Comparison of ENCODE assay signal across 8 cellular contexts in genomic region chr17:39634384-39634871, GRCh38. TPM values are rescaled to one million over a fixed set of nuclear protein-coding genes. Genes with fewer than 3 reads are reported as not detected.
DNase-seq lines count a peak whose midpoint lies in the region; ATAC-seq, FAIRE-seq and TF ChIP-seq lines count a peak whose summit lies in the region.

No MANE protein-coding gene starts in this region.

- CTCF ChIA-PET in HEK293 (lab: Yijun Ruan, JAX): interaction anchor here (0.6 to 14.6 kb wide), 28 partner anchors 8 to 1429 kb away, joined by 3 to 311 read pairs (median 4); partner anchors contain the start of genes MIEN1 and PNMT
- CTCF ChIA-PET in endothelial cell of umbilical vein (lab: Charles Lee): interaction anchor here (0.7 to 6.4 kb wide), 16 partner anchors 10 to 124 kb away, joined by 3 to 141 read pairs (median 5); partner anchors contain the start of genes ERBB2 and MIEN1
- CTCF ChIA-PET in activated naive CD4-positive, alpha-beta T cell treated with anti-CD3 and anti-CD28 coated beads for 36 hours (lab: Charles Lee): interaction anchor here (0.6 to 11.7 kb wide), 15 partner anchors 9 to 273 kb away, joined by 3 to 213 read pairs (median 5); partner anchors contain the start of genes MIEN1 and PNMT

- intact Hi-C loops in endothelial cell of umbilical vein (cut with micrococcal nuclease): no loop called here
- intact Hi-C loops in activated naive CD4-positive, alpha-beta T cell treated with anti-CD3 and anti-CD28 coated beads for 36 hours (cut with micrococcal nuclease): loop anchor here (1.0 to 10.0 kb wide), 3 partner anchors 12 to 470 kb away; partner anchors contain the start of gene NR1D1

- POLR2A ChIA-PET in HEK293 (lab: Yijun Ruan, JAX): interaction anchor here (0.5 to 2.4 kb wide), 4 partner anchors 12 to 565 kb away, joined by 3 to 7 read pairs (median 4); partner anchors contain the start of gene PGAP3
- POLR2A ChIA-PET in endothelial cell of umbilical vein (lab: Charles Lee): no interaction called here

- H3K9me3 Mint-ChIP-seq in osteocyte (ENCODE audit: unreplicated experiment): no peaks in the 10 kb centered on the region
- H3K9me3 Mint-ChIP-seq in activated naive CD4-positive, alpha-beta T cell treated with anti-CD3 and anti-CD28 coated beads for 36 hours: no peaks in the 10 kb centered on the region

- peaks cover 28% of the 10 kb centered on the region for H3K4me1 ChIP-seq in HEK293 (ENCODE audit: control insufficient read depth, insufficient read depth, low read length)
- H3K4me1 ChIP-seq in Peyer's patch: peaks cover 9 to 53% (median 18%) of the 10 kb centered on the region in 4 donors
- peaks cover 14% of the 10 kb centered on the region for H3K4me1 ChIP-seq in endothelial cell of umbilical vein (ENCODE audit: control insufficient read depth, extremely low read depth, insufficient read depth, low read length)

- BruUV-seq in endothelial cell of umbilical vein (replicated peaks; lab: Mats Ljungman, UMichigan): no TSS peak

- H4K20me1 ChIP-seq in endothelial cell of umbilical vein (replicated peaks; ENCODE audit: control insufficient read depth, extremely low read depth, insufficient read depth, low read length): no peaks in the 10 kb centered on the region

- dilution Hi-C loops in endothelial cell of umbilical vein (cut with MboI; ENCODE audit: extremely low pct_ligation_motif_present, low sequenced_read_pairs): loop anchor here (10.0 kb wide), 1 partner anchor 110 kb away; no protein-coding TSS in a partner anchor

- H3K9ac ChIP-seq in endothelial cell of umbilical vein (replicated peaks; ENCODE audit: extremely low read depth, insufficient read depth, low read length): no peak overlapping the region

- H3K27me3 ChIP-seq in Peyer's patch: no peaks in the 10 kb centered on the region
- peaks cover 11 to 22% of the 10 kb centered on the region in 2 experiments for H3K27me3 ChIP-seq in endothelial cell of umbilical vein (ENCODE audit: control insufficient read depth in 2 of 2, insufficient read depth in 2 of 2, low read length in 2 of 2)

- no peak overlapping the region for H3K27ac ChIP-seq in HEK293 (ENCODE audit: extremely low read depth, low read depth, low read length)
- H3K27ac ChIP-seq in Peyer's patch: peak overlapping the region in 2 of 4 donors; percentile 91 to 97
- no peak overlapping the region for H3K27ac ChIP-seq in endothelial cell of umbilical vein (ENCODE audit: insufficient read depth, low read depth, low read length)

- peak; percentile 22 for DNase-seq in DMS153 treated with DMSO at 0.1 percent for 48 hours (lab: John Stamatoyannopoulos, UW; ENCODE audit: unreplicated experiment)
- no peak for DNase-seq in Peyer's patch
- peak; percentile 47 for DNase-seq in endothelial cell of umbilical vein (ENCODE audit: low read depth, low spot score)
- DNase-seq in osteocyte (ENCODE audit: extremely low spot score, unreplicated experiment): no peak
- DNase-seq in stimulated activated CD4-positive, alpha-beta T cell treated with anti-CD3 and anti-CD28 coated beads, Interleukin-1b, Interleukin-23, amount 100 ng/mL, for 48 hours: no peak
- DNase-seq in activated naive CD4-positive, alpha-beta T cell treated with anti-CD3 and anti-CD28 coated beads for 36 hours: no peak

- H3K9me1 ChIP-seq in endothelial cell of umbilical vein (replicated peaks; ENCODE audit: control insufficient read depth, extremely low read depth, insufficient read depth, low read length): no peaks in the 10 kb centered on the region

- H3K27ac Mint-ChIP-seq in osteocyte (ENCODE audit: unreplicated experiment): no peak overlapping the region
- H3K27ac Mint-ChIP-seq in activated naive CD4-positive, alpha-beta T cell treated with anti-CD3 and anti-CD28 coated beads for 36 hours: no peak overlapping the region

- no peak overlapping the region for H2AFZ ChIP-seq in endothelial cell of umbilical vein (ENCODE audit: low read depth, low read length)

- no peaks in the 10 kb centered on the region for H3K36me3 Mint-ChIP-seq in osteocyte (ENCODE audit: unreplicated experiment)
- no peaks in the 10 kb centered on the region for H3K36me3 Mint-ChIP-seq in activated naive CD4-positive, alpha-beta T cell treated with anti-CD3 and anti-CD28 coated beads for 36 hours (ENCODE audit: low read depth)

- H3K36me3 ChIP-seq in HEK293 (ENCODE audit: control insufficient read depth in 2 of 2, insufficient read depth in 1 of 2, low read length in 2 of 2) (no peaks in the 10 kb centered on the region), Peyer's patch (no peaks in the 10 kb centered on the region), endothelial cell of umbilical vein (ENCODE audit: control insufficient read depth in 2 of 2, extremely low read depth in 1 of 2, insufficient read depth in 2 of 2, low read length in 2 of 2) (no peaks in the 10 kb centered on the region)

- no peak for TF ChIP-seq POLR2A in Peyer's patch (IDR thresholded peaks at IDR 0.05)
- no peak for TF ChIP-seq POLR2A in endothelial cell of umbilical vein (IDR thresholded peaks at IDR 0.05; ENCODE audit: low read depth, low read length)

- peaks cover 17% of the 10 kb centered on the region for H3K27me3 Mint-ChIP-seq in osteocyte (ENCODE audit: unreplicated experiment)
- H3K27me3 Mint-ChIP-seq in activated naive CD4-positive, alpha-beta T cell treated with anti-CD3 and anti-CD28 coated beads for 36 hours (ENCODE audit: low read depth): peaks cover 2% of the 10 kb centered on the region

- TF ChIP-seq CTCF in HEK293 (tag by site-specific recombination; IDR thresholded peaks at IDR 0.05) (peak; percentile 78), Peyer's patch (IDR thresholded peaks at IDR 0.05) (peak; percentile 68 to 86 (median 80)), endothelial cell of umbilical vein (IDR thresholded peaks at IDR 0.05; ENCODE audit: extremely low read depth in 1 of 2, insufficient read depth in 1 of 2, low read depth in 1 of 2, low read length in 2 of 2) (peak; percentile 63 to 64), osteocyte (IDR thresholded peaks at IDR 0.05) (peak; percentile 78)

- H3K4me2 ChIP-seq in endothelial cell of umbilical vein (ENCODE audit: insufficient read depth, low read length): no peak overlapping the region

- no peak for ATAC-seq in GM19035 (IDR thresholded peaks at IDR 0.05; ENCODE audit: unreplicated experiment)

- H3K4me3 Mint-ChIP-seq in osteocyte (ENCODE audit: unreplicated experiment): no peak overlapping the region
- H3K4me3 Mint-ChIP-seq in activated naive CD4-positive, alpha-beta T cell treated with anti-CD3 and anti-CD28 coated beads for 36 hours: no peak overlapping the region

- peaks cover 13% of the 10 kb centered on the region for H3K79me2 ChIP-seq in endothelial cell of umbilical vein (ENCODE audit: control insufficient read depth, insufficient read depth, low read length)

- H3K9me3 ChIP-seq in HEK293 (ENCODE audit: control insufficient read depth, insufficient read depth, low read depth, low read length) (no peaks in the 10 kb centered on the region), Peyer's patch (no peaks in the 10 kb centered on the region), endothelial cell of umbilical vein (replicated peaks; ENCODE audit: control insufficient read depth, insufficient read depth, low read length) (no peaks in the 10 kb centered on the region)

- H3K4me1 Mint-ChIP-seq in osteocyte (ENCODE audit: unreplicated experiment): peaks cover 24% of the 10 kb centered on the region
- peaks cover 36% of the 10 kb centered on the region for H3K4me1 Mint-ChIP-seq in activated naive CD4-positive, alpha-beta T cell treated with anti-CD3 and anti-CD28 coated beads for 36 hours (ENCODE audit: low read depth)

- H3K4me3 ChIP-seq in HEK293 (ENCODE audit: low read depth, low read length): no peak overlapping the region
- no peak overlapping the region for H3K4me3 ChIP-seq in Peyer's patch
- no peak overlapping the region for H3K4me3 ChIP-seq in endothelial cell of umbilical vein (replicated peaks in 1 of 3; ENCODE audit: insufficient read depth in 1 of 3, low read depth in 1 of 3, low read length in 3 of 3)

- FAIRE-seq in endothelial cell of umbilical vein (lab: Jason Lieb, UNC): peak; percentile 74

RNA-seq across cellular contexts. Expression of gene STARD3, which starts 2.5 kb away (rescaled TPM):
- total RNA-seq in Peyer's patch (100 to 1,000 TPM; 102 to 212 (median 145) TPM), endothelial cell of umbilical vein (48.9 and 51.0 TPM in 2 replicates), osteocyte (55.5 and 68.9 TPM in 2 replicates)
- polyA plus RNA-seq in endothelial cell of umbilical vein: 75.7 and 102 TPM in 2 replicates
- 59.8 and 64.7 TPM in 2 replicates for polyA plus RNA-seq in endothelial cell of umbilical vein (2011; cell fraction: cytosol; rRNA removed)
- 197 and 251 TPM in 2 replicates for polyA plus RNA-seq in endothelial cell of umbilical vein (2011; cell fraction: nucleus; rRNA removed)
- polyA plus RNA-seq in endothelial cell of umbilical vein (2012): 42.1 and 55.4 TPM in 2 replicates
- polyA minus RNA-seq in endothelial cell of umbilical vein: 77.4 and 91.7 TPM in 2 replicates
- polyA minus RNA-seq in endothelial cell of umbilical vein (2011; cell fraction: cytosol; rRNA and poly(A)+ RNA removed): 25.9 TPM
- 40.4 and 56.2 TPM in 2 replicates for polyA minus RNA-seq in endothelial cell of umbilical vein (2011; cell fraction: nucleus; rRNA and poly(A)+ RNA removed)
- total RNA-seq in activated naive CD4-positive, alpha-beta T cell treated with anti-CD3 and anti-CD28 coated beads for 36 hours: 10 to 100 TPM; 56.1 to 56.8 TPM

RNA-seq across cellular contexts. Expression of gene PPP1R1B, which starts 7.7 kb away (rescaled TPM):
- 100 to 1,000 TPM in 3 of 4 donors, 10 to 100 TPM in 1; 71.8 to 161 (median 125) TPM for total RNA-seq in Peyer's patch
- total RNA-seq in endothelial cell of umbilical vein: not detected in 2 replicates
- not detected in 2 replicates for polyA plus RNA-seq in endothelial cell of umbilical vein
- not detected in 2 replicates for polyA plus RNA-seq in endothelial cell of umbilical vein (2011; cell fraction: cytosol; rRNA removed)
- polyA plus RNA-seq in endothelial cell of umbilical vein (2011; cell fraction: nucleus; rRNA removed): not detected in 2 replicates
- not detected in 2 replicates for polyA plus RNA-seq in endothelial cell of umbilical vein (2012)
- not detected in 2 replicates for polyA minus RNA-seq in endothelial cell of umbilical vein
- polyA minus RNA-seq in endothelial cell of umbilical vein (2011; cell fraction: cytosol; rRNA and poly(A)+ RNA removed): not detected
- polyA minus RNA-seq in endothelial cell of umbilical vein (2011; cell fraction: nucleus; rRNA and poly(A)+ RNA removed): not detected in 2 replicates
- total RNA-seq in osteocyte: 4.5 and 6.0 TPM in 2 replicates
- under 1 TPM in 1 of 2 experiments, not detected in 1; 0.14 TPM for total RNA-seq in activated naive CD4-positive, alpha-beta T cell treated with anti-CD3 and anti-CD28 coated beads for 36 hours

RNA-seq across cellular contexts. Expression of gene NEUROD2, which starts 26.7 kb away (rescaled TPM):
- total RNA-seq in Peyer's patch: not detected
- total RNA-seq in endothelial cell of umbilical vein: not detected in 2 replicates
- not detected in 2 replicates for polyA plus RNA-seq in endothelial cell of umbilical vein
- polyA plus RNA-seq in endothelial cell of umbilical vein (2011; cell fraction: cytosol; rRNA removed): not detected in 2 replicates
- not detected in 2 replicates for polyA plus RNA-seq in endothelial cell of umbilical vein (2011; cell fraction: nucleus; rRNA removed)
- polyA plus RNA-seq in endothelial cell of umbilical vein (2012): not detected in 2 replicates
- polyA minus RNA-seq in endothelial cell of umbilical vein: not detected in 2 replicates
- not detected for polyA minus RNA-seq in endothelial cell of umbilical vein (2011; cell fraction: cytosol; rRNA and poly(A)+ RNA removed)
- not detected in 2 replicates for polyA minus RNA-seq in endothelial cell of umbilical vein (2011; cell fraction: nucleus; rRNA and poly(A)+ RNA removed)
- total RNA-seq in osteocyte: not detected in 2 replicates
- not detected for total RNA-seq in activated naive CD4-positive, alpha-beta T cell treated with anti-CD3 and anti-CD28 coated beads for 36 hours

RNA-seq across cellular contexts. Expression of gene TCAP, which starts 30.7 kb away (rescaled TPM):
- 1 to 10 TPM in 2 of 4 donors, under 1 TPM in 1, not detected in 1; 0.53 to 1.9 (median 1.1) TPM for total RNA-seq in Peyer's patch
- 0.78 and 0.93 TPM in 2 replicates for total RNA-seq in endothelial cell of umbilical vein
- polyA plus RNA-seq in endothelial cell of umbilical vein: 0.46 and 0.51 TPM in 2 replicates
- polyA plus RNA-seq in endothelial cell of umbilical vein (2011; cell fraction: cytosol; rRNA removed): 0.18 TPM in 1 of 2 replicates, not detected in the other
- polyA plus RNA-seq in endothelial cell of umbilical vein (2011; cell fraction: nucleus; rRNA removed): 2.8 and 5.0 TPM in 2 replicates
- polyA plus RNA-seq in endothelial cell of umbilical vein (2012): 0.29 and 1.3 TPM in 2 replicates
- polyA minus RNA-seq in endothelial cell of umbilical vein: 0.45 and 1.3 TPM in 2 replicates
- polyA minus RNA-seq in endothelial cell of umbilical vein (2011; cell fraction: cytosol; rRNA and poly(A)+ RNA removed): 1.0 TPM
- 1.1 and 1.8 TPM in 2 replicates for polyA minus RNA-seq in endothelial cell of umbilical vein (2011; cell fraction: nucleus; rRNA and poly(A)+ RNA removed)
- total RNA-seq in osteocyte: 0.94 and 1.3 TPM in 2 replicates
- total RNA-seq in activated naive CD4-positive, alpha-beta T cell treated with anti-CD3 and anti-CD28 coated beads for 36 hours: 1 to 10 TPM in 1 of 2 experiments, under 1 TPM in 1; 0.74 to 1.1 TPM

RNA-seq across cellular contexts. Expression of gene PNMT, which starts 33.8 kb away (rescaled TPM):
- 10 to 100 TPM in 1 of 4 donors, 1 to 10 TPM in 3; 1.4 to 28.1 (median 1.8) TPM for total RNA-seq in Peyer's patch
- not detected in 2 replicates for total RNA-seq in endothelial cell of umbilical vein
- polyA plus RNA-seq in endothelial cell of umbilical vein: 0.11 and 0.35 TPM in 2 replicates
- not detected in 2 replicates for polyA plus RNA-seq in endothelial cell of umbilical vein (2011; cell fraction: cytosol; rRNA removed)
- 0.13 and 0.22 TPM in 2 replicates for polyA plus RNA-seq in endothelial cell of umbilical vein (2011; cell fraction: nucleus; rRNA removed)
- not detected in 2 replicates for polyA plus RNA-seq in endothelial cell of umbilical vein (2012)
- not detected in 2 replicates for polyA minus RNA-seq in endothelial cell of umbilical vein
- not detected for polyA minus RNA-seq in endothelial cell of umbilical vein (2011; cell fraction: cytosol; rRNA and poly(A)+ RNA removed)
- not detected in 2 replicates for polyA minus RNA-seq in endothelial cell of umbilical vein (2011; cell fraction: nucleus; rRNA and poly(A)+ RNA removed)
- total RNA-seq in osteocyte: 1.9 and 2.4 TPM in 2 replicates
- not detected for total RNA-seq in activated naive CD4-positive, alpha-beta T cell treated with anti-CD3 and anti-CD28 coated beads for 36 hours

Comparison
In these comparisons a context has a peak if more than half of its experiments do, and no peak if none do; other contexts are left out.
1. DNase-seq: peak in DMS153 treated with DMSO at 0.1 percent for 48 hours (single experiment) and endothelial cell of umbilical vein (single experiment); none in Peyer's patch (0 of 3), osteocyte (single experiment), stimulated activated CD4-positive, alpha-beta T cell treated with anti-CD3 and anti-CD28 coated beads, Interleukin-1b, Interleukin-23, amount 100 ng/mL, for 48 hours (single experiment) and activated naive CD4-positive, alpha-beta T cell treated with anti-CD3 and anti-CD28 coated beads for 36 hours (single experiment).
2. RNA of gene PPP1R1B, which starts 7.7 kb away (total RNA-seq): 71.8 to 161 TPM in Peyer's patch; 4.5 to 6.0 TPM in osteocyte, 0.14 TPM in activated naive CD4-positive, alpha-beta T cell treated with anti-CD3 and anti-CD28 coated beads for 36 hours and not detected in endothelial cell of umbilical vein; every median in the first group is over 10 times any median in the second.
3. Peak in every context shown above with its lines, with median percentiles within 50 percentile points of each other: CTCF ChIP-seq.